Comparison of ENCODE assay signal across 2 cellular contexts in genomic region chr4:18051281-18051680, GRCh38.
TF ChIP-seq lines count a peak whose summit lies in the region.

No MANE protein-coding gene starts in this region.

TF ChIP-seq in IMR-90, 13 proteins besides CTCF, POLR2A, EP300 and RAD21 (continued from another document):
- no peak for TF ChIP-seq ELK1 (IDR thresholded peaks at IDR 0.05; ENCODE audit: borderline replicate concordance, low read depth, low read length)
- TF ChIP-seq USF2 (IDR thresholded peaks at IDR 0.05; ENCODE audit: low read depth, low read length), result no peak
- TF ChIP-seq MAFK (IDR thresholded peaks at IDR 0.05; ENCODE audit: low read depth, low read length), result no peak
- no peak for TF ChIP-seq MAZ (IDR thresholded peaks at IDR 0.05; ENCODE audit: borderline replicate concordance, low read depth, low read length)
- no peak for TF ChIP-seq RFX5 (IDR thresholded peaks at IDR 0.05; ENCODE audit: low read depth, low read length)
- no peak for TF ChIP-seq RCOR1 (IDR thresholded peaks at IDR 0.05; ENCODE audit: insufficient replicate concordance, low read length)
- TF ChIP-seq CEBPB (IDR thresholded peaks at IDR 0.05; ENCODE audit: low read depth, low read length), result no peak
- no peak for TF ChIP-seq SMC3 (IDR thresholded peaks at IDR 0.05; ENCODE audit: low read depth, low read length)

TF ChIP-seq in WTC11, 78 proteins besides CTCF, POLR2A, EP300 and RAD21 (continued from another document):
- TF ChIP-seq MAX (CRISPR knock-in tag; IDR thresholded peaks at IDR 0.05) (no peak), HMGXB4 (CRISPR knock-in tag; IDR thresholded peaks at IDR 0.05) (no peak), IRF1 (CRISPR knock-in tag; IDR thresholded peaks at IDR 0.05) (no peak), ZNF512 (CRISPR knock-in tag; IDR thresholded peaks at IDR 0.05; ENCODE audit: borderline replicate concordance) (no peak), NFATC4 (CRISPR knock-in tag; IDR thresholded peaks at IDR 0.05) (no peak), ERG (CRISPR knock-in tag; IDR thresholded peaks at IDR 0.05) (no peak), GRHL2 (CRISPR knock-in tag; IDR thresholded peaks at IDR 0.05; ENCODE audit: insufficient replicate concordance, severe bottlenecking) (no peak), NR3C1 (CRISPR knock-in tag; conservative IDR thresholded peaks at IDR 0.05; ENCODE audit: low read depth) (no peak), TEAD4 (CRISPR knock-in tag; IDR thresholded peaks at IDR 0.05) (no peak), IRF2 (CRISPR knock-in tag; IDR thresholded peaks at IDR 0.05; ENCODE audit: borderline replicate concordance, low read depth) (no peak), CBFB (CRISPR knock-in tag; IDR thresholded peaks at IDR 0.05; ENCODE audit: low read depth) (no peak), PREB (CRISPR knock-in tag; IDR thresholded peaks at IDR 0.05; ENCODE audit: borderline replicate concordance) (no peak), ZNF671 (CRISPR knock-in tag; IDR thresholded peaks at IDR 0.05) (no peak), SOX15 (CRISPR knock-in tag; IDR thresholded peaks at IDR 0.05) (no peak), ATF2 (CRISPR knock-in tag; IDR thresholded peaks at IDR 0.05; ENCODE audit: borderline replicate concordance, low read depth) (no peak), TEAD1 (CRISPR knock-in tag; IDR thresholded peaks at IDR 0.05) (no peak), TCF7 (CRISPR knock-in tag; IDR thresholded peaks at IDR 0.05; ENCODE audit: low read depth) (no peak)
TF ChIP-seq in WTC11: peak in this region for 0.
